18 cellular contexts compared by ENCODE assay signal in genomic region chr1:236491469-236492136, GRCh38. TPM values are rescaled to one million over a fixed set of nuclear protein-coding genes. Genes with fewer than 3 reads are reported as not detected.
DNase-seq lines count a peak whose midpoint lies in the region; ATAC-seq and TF ChIP-seq lines count a peak whose summit lies in the region.
"Had no signal": no experiment of that assay in that cellular context is flagged by ENCODE, and none has a peak within 500 bp of the region (broad histone marks: within the 10 kb centered on the region; RNA-seq: fewer than 3 reads in every experiment).

No MANE protein-coding gene starts in this region.

- POLR2A ChIA-PET in CD4-positive, alpha-beta memory T cell (lab: Charles Lee; ENCODE audit: partially characterized antibody) = interaction anchor here (0.6 kb wide), 1 partner anchor 38 kb away, joined by 3 read pairs; no protein-coding TSS in a partner anchor

- H3K4me1 Mint-ChIP-seq in CD4-positive, alpha-beta memory T cell = peaks cover 13 to 26% (median 20%) of the 10 kb centered on the region in 4 donors
- peaks cover 8% of the 10 kb centered on the region for H3K4me1 Mint-ChIP-seq in activated naive CD8-positive, alpha-beta T cell treated with anti-CD3 and anti-CD28 coated beads, Interleukin-2, amount 50 U/mL, for 24 hours

- H3K27ac ChIP-seq in CD4-positive, alpha-beta memory T cell (ENCODE audit: low read depth, low read length) = no peak overlapping the region
- no peak overlapping the region for H3K27ac ChIP-seq in parathyroid adenoma
- H3K27ac ChIP-seq: C4-2B, GM23248, SK-N-MC had no signal

- no peaks in the 10 kb centered on the region for H3K4me1 ChIP-seq in CD4-positive, alpha-beta memory T cell (ENCODE audit: insufficient read depth, low read length)
- no peaks in the 10 kb centered on the region for H3K4me1 ChIP-seq in Loucy (ENCODE audit: insufficient read depth, low read length, poor library complexity, severe bottlenecking)
- H3K4me1 ChIP-seq in parathyroid adenoma = peaks cover 3% of the 10 kb centered on the region

- no peaks in the 10 kb centered on the region for H3K9me3 Mint-ChIP-seq in CD4-positive, alpha-beta memory T cell
- H3K9me3 Mint-ChIP-seq in activated naive CD8-positive, alpha-beta T cell treated with anti-CD3 and anti-CD28 coated beads, Interleukin-2, amount 50 U/mL, for 24 hours = no peaks in the 10 kb centered on the region
- H3K9me3 Mint-ChIP-seq: IgD-negative memory B cell had no signal

- no peaks in the 10 kb centered on the region for H4K20me1 ChIP-seq in Loucy (ENCODE audit: insufficient read depth, low read length, poor library complexity, severe bottlenecking)

- no peak for ATAC-seq in activated naive CD8-positive, alpha-beta T cell treated with anti-CD3 and anti-CD28 coated beads, Interleukin-2, amount 50 U/mL, for 24 hours
- ATAC-seq in GM21390 (IDR thresholded peaks at IDR 0.05; ENCODE audit: unreplicated experiment) = no peak

- H3K36me3 ChIP-seq in CD4-positive, alpha-beta memory T cell (ENCODE audit: insufficient read depth, low read length) = no peaks in the 10 kb centered on the region
- H3K36me3 ChIP-seq in Loucy (ENCODE audit: insufficient read depth, low read length) (no peaks in the 10 kb centered on the region), parathyroid adenoma (ENCODE audit: control insufficient read depth, insufficient read depth, low read length) (no peaks in the 10 kb centered on the region)

- H3K27ac Mint-ChIP-seq in CD4-positive, alpha-beta memory T cell = peak overlapping the region in 5 of 7 donors; percentile 9 to 79 (median 31)
- peak overlapping the region; percentile 28 for H3K27ac Mint-ChIP-seq in activated naive CD8-positive, alpha-beta T cell treated with anti-CD3 and anti-CD28 coated beads, Interleukin-2, amount 50 U/mL, for 24 hours

- CTCF ChIA-PET in CD4-positive, alpha-beta memory T cell (lab: Charles Lee; ENCODE audit: partially characterized antibody) = interaction anchor here (0.8 to 4.3 kb wide), 12 partner anchors 12 to 387 kb away, joined by 3 to 27 read pairs (median 4); no protein-coding TSS in a partner anchor

- H3K27me3 Mint-ChIP-seq in CD4-positive, alpha-beta memory T cell = peaks cover 2 to 3% of the 10 kb centered on the region in 2 donors
- peaks cover 23% of the 10 kb centered on the region for H3K27me3 Mint-ChIP-seq in activated naive CD8-positive, alpha-beta T cell treated with anti-CD3 and anti-CD28 coated beads, Interleukin-2, amount 50 U/mL, for 24 hours

- H3K9me2 ChIP-seq in Loucy (replicated peaks; ENCODE audit: low read depth, low read length) = no peaks in the 10 kb centered on the region

- no peaks in the 10 kb centered on the region for H3F3A ChIP-seq in Loucy (ENCODE audit: low read depth)

- H3K79me2 ChIP-seq in Loucy (ENCODE audit: insufficient read depth, low read length) (no peaks in the 10 kb centered on the region), parathyroid adenoma (no peaks in the 10 kb centered on the region)

- no peaks in the 10 kb centered on the region for H3K9me3 ChIP-seq in CD4-positive, alpha-beta memory T cell (ENCODE audit: control insufficient read depth in 1 of 2, low read length in 2 of 2)
- no peaks in the 10 kb centered on the region for H3K9me3 ChIP-seq in Loucy (ENCODE audit: insufficient read depth, low read depth, low read length)
- no peaks in the 10 kb centered on the region for H3K9me3 ChIP-seq in parathyroid adenoma (ENCODE audit: control insufficient read depth, low read length)

- no peak for TF ChIP-seq CTCF in Loucy (conservative IDR thresholded peaks at IDR 0.05; ENCODE audit: low read length)
- no peak for TF ChIP-seq CTCF in parathyroid adenoma (IDR thresholded peaks at IDR 0.05)

- H3K4me3 ChIP-seq in CD4-positive, alpha-beta memory T cell (ENCODE audit: low read length in 2 of 2) = no peak overlapping the region
- no peak overlapping the region for H3K4me3 ChIP-seq in Loucy (ENCODE audit: low read length, poor library complexity, severe bottlenecking)
- no peak overlapping the region for H3K4me3 ChIP-seq in parathyroid adenoma (ENCODE audit: low read depth, low read length)
- H3K4me3 ChIP-seq: GM23248, SK-N-MC had no signal

- no peaks in the 10 kb centered on the region for H3K36me3 Mint-ChIP-seq in CD4-positive, alpha-beta memory T cell
- no peaks in the 10 kb centered on the region for H3K36me3 Mint-ChIP-seq in activated naive CD8-positive, alpha-beta T cell treated with anti-CD3 and anti-CD28 coated beads, Interleukin-2, amount 50 U/mL, for 24 hours (ENCODE audit: low read depth)

- H3K27me3 ChIP-seq in CD4-positive, alpha-beta memory T cell (ENCODE audit: insufficient read depth, low read length) = no peaks in the 10 kb centered on the region
- H3K27me3 ChIP-seq in Loucy (ENCODE audit: insufficient read depth, low read length, poor library complexity, severe bottlenecking) (no peaks in the 10 kb centered on the region), parathyroid adenoma (ENCODE audit: control insufficient read depth, insufficient read depth, low read length) (no peaks in the 10 kb centered on the region)

- DNase-seq in CD4-positive, alpha-beta memory T cell = no peak
- DNase-seq in activated naive CD8-positive, alpha-beta T cell treated with anti-CD3 and anti-CD28 coated beads, Interleukin-2, amount 50 U/mL, for 24 hours = no peak
- no peak for DNase-seq in NCI-H2196 treated with DMSO at 0.1 percent for 48 hours (lab: John Stamatoyannopoulos, UW; ENCODE audit: unreplicated experiment)
- no peak for DNase-seq in EL
- DNase-seq: COR-L47, GM23248, HCEC 1CT, NCI-H1092 treated with DMSO at 0.1 percent for 48 hours, NCI-H510A treated with DMSO at 0.1 percent for 48 hours, NCI-H82, OCI-M1, SHP77 had no signal

- intact Hi-C loops in CD4-positive, alpha-beta memory T cell (cut with micrococcal nuclease) = loop anchor here (5.0 kb wide), 1 partner anchor 39 kb away; no protein-coding TSS in a partner anchor

- peak overlapping the region; percentile 10; the same call in 1 of the 2 replicates for H2AFZ ChIP-seq in Loucy (ENCODE audit: low read length)
- H2AFZ ChIP-seq in parathyroid adenoma = peak overlapping the region; percentile 63
- H2AFZ ChIP-seq: GM23248 had no signal

- no peak overlapping the region for H3K4me3 Mint-ChIP-seq in CD4-positive, alpha-beta memory T cell
- no peak overlapping the region for H3K4me3 Mint-ChIP-seq in activated naive CD8-positive, alpha-beta T cell treated with anti-CD3 and anti-CD28 coated beads, Interleukin-2, amount 50 U/mL, for 24 hours
- H3K4me3 Mint-ChIP-seq: IgD-negative memory B cell had no signal

- H3K4me2 ChIP-seq in Loucy (ENCODE audit: low read depth, low read length, poor library complexity, severe bottlenecking) (no peak overlapping the region), parathyroid adenoma (ENCODE audit: low read length) (no peak overlapping the region)

- no peak overlapping the region for H3K9ac ChIP-seq in Loucy (ENCODE audit: low read depth, low read length, poor library complexity, severe bottlenecking)
- no peak overlapping the region for H3K9ac ChIP-seq in parathyroid adenoma
- H3K9ac ChIP-seq: GM23248 had no signal

RNA-seq across cellular contexts. Expression of gene LGALS8, which starts 32.2 kb away (rescaled TPM):
- 100 to 1,000 TPM; 193 to 196 TPM for total RNA-seq in CD4-positive, alpha-beta memory T cell
- polyA plus RNA-seq in CD4-positive, alpha-beta memory T cell = 10 to 100 TPM; 46.8 to 66.4 TPM
